In genomic region chr5:82570-82969, GRCh38 we compare ENCODE assay signal across 27 cellular contexts. TPM values are rescaled to one million over a fixed set of nuclear protein-coding genes. Genes with fewer than 3 reads are reported as not detected.
DNase-seq lines count a peak whose midpoint lies in the region; ATAC-seq, FAIRE-seq and TF ChIP-seq lines count a peak whose summit lies in the region.
"Had no signal": no experiment of that assay in that cellular context is flagged by ENCODE, and none has a peak within 500 bp of the region (broad histone marks: within the 10 kb centered on the region; RNA-seq: fewer than 3 reads in every experiment).

No MANE protein-coding gene starts in this region.

- H3K79me2 ChIP-seq in H9 (ENCODE audit: insufficient read depth, low read length): no peaks in the 10 kb centered on the region

- no peak overlapping the region for H2AFZ ChIP-seq in H9 (ENCODE audit: low read length)

- peaks cover 0 to 3% of the 10 kb centered on the region in 2 experiments; a peak in 2 of 5 replicates for H3K9me3 Mint-ChIP-seq in H9
- H3K9me3 Mint-ChIP-seq in WTC11: no peaks in the 10 kb centered on the region

- H3K56ac ChIP-seq in H9 (ENCODE audit: insufficient read length, low read depth, low read length): no peak overlapping the region

- no peak overlapping the region for H3K14ac ChIP-seq in H9 (ENCODE audit: insufficient read depth, low read length)

- H3K23me2 ChIP-seq in H9 (ENCODE audit: insufficient read length, low read depth, low read length, poor library complexity, severe bottlenecking): peaks cover 6% of the 10 kb centered on the region

- H3K4me2 ChIP-seq in H9 (ENCODE audit: insufficient read depth, insufficient read length, low read length): peak overlapping the region; percentile 15

- peak overlapping the region; percentile 32 to 68 for H3K4me3 Mint-ChIP-seq in H9
- H3K4me3 Mint-ChIP-seq in WTC11: peak overlapping the region; percentile 38
- H3K4me3 Mint-ChIP-seq: activated CD4-positive, alpha-beta memory T cell treated with anti-CD3 and anti-CD28 coated beads, Interleukin-2, amount 10 ng/mL, durations not matched to agents 7 days and 5 days; CD4-positive, CD25-positive, alpha-beta regulatory T cell had no signal

- no peak overlapping the region for H3K4ac ChIP-seq in H9 (ENCODE audit: low read depth, low read length)

- no peaks in the 10 kb centered on the region for H3K27me3 ChIP-seq in H9 (ENCODE audit: insufficient read depth, low read length)
- H3K27me3 ChIP-seq: breast epithelium, colonic mucosa, upper lobe of left lung had no signal

- H4K5ac ChIP-seq in H9 (ENCODE audit: insufficient read length, low read depth, low read length): no peak overlapping the region

- no peak overlapping the region for H2BK20ac ChIP-seq in H9 (ENCODE audit: low read depth, low read length, poor library complexity, severe bottlenecking)

- no peak overlapping the region for H2BK12ac ChIP-seq in H9 (ENCODE audit: insufficient read length, low read depth, low read length)

- no peak overlapping the region for H2AK5ac ChIP-seq in H9 (ENCODE audit: insufficient read length, low read length)

- no peak overlapping the region for H4K8ac ChIP-seq in H9 (replicated peaks; ENCODE audit: insufficient read length, low read depth, low read length)

- H3K4me1 ChIP-seq in H9 (ENCODE audit: insufficient read depth, low read length): peaks cover 9% of the 10 kb centered on the region; the same call in 1 of the 2 replicates
- H3K4me1 ChIP-seq: breast epithelium, colonic mucosa, lower lobe of right lung had no signal

- WGBS in H9 (ENCODE audit: extremely low coverage, insufficient read length, low lambda C conversion rate): no CpG with 5 or more reads among the region's 10 CpGs

- H3K23ac ChIP-seq in H9 (ENCODE audit: insufficient read length, low read depth, low read length): no peak overlapping the region

- H3K4me1 Mint-ChIP-seq in H9: peaks cover 49 to 50% of the 10 kb centered on the region in 2 experiments
- peaks cover 39% of the 10 kb centered on the region for H3K4me1 Mint-ChIP-seq in WTC11
- H3K4me1 Mint-ChIP-seq: CD4-positive, CD25-positive, alpha-beta regulatory T cell had no signal

- no peaks in the 10 kb centered on the region for H3K79me1 ChIP-seq in H9 (ENCODE audit: insufficient read depth, low read depth, low read length, poor library complexity, severe bottlenecking)

- H3K9ac ChIP-seq in H9 (ENCODE audit: extremely low read depth, insufficient read length, low read length): no peak overlapping the region

- ATAC-seq in WTC11: peak; percentile 14
- ATAC-seq: activated CD4-positive, CD25-positive, alpha-beta regulatory T cell treated with anti-CD3 and anti-CD28 coated beads, Interleukin-2, amount 50 U/mL, for 24 hours had no signal

- no peak overlapping the region for H3K27ac ChIP-seq in H9 (ENCODE audit: insufficient read length, low read depth, low read length)
- H3K27ac ChIP-seq: breast epithelium, colonic mucosa, lower lobe of right lung, neutrophil, skin epidermis, upper lobe of left lung had no signal

- H3K18ac ChIP-seq in H9 (ENCODE audit: insufficient read length, low read depth, low read length): no peak overlapping the region

- POLR2A ChIA-PET in WTC11 (lab: Charles Lee): interaction anchor here (1.3 to 1.4 kb wide), 2 partner anchors 9 to 29 kb away, joined by 4 to 10 read pairs; partner anchors contain the start of gene PLEKHG4B

- DNase-seq in H9 (no peak), WTC11 (ENCODE audit: low spot score) (no peak), iPS-NIHi7 (ENCODE audit: extremely low spot score) (peak; percentile 27), retina (peak; percentile 47), RCC 7860 (ENCODE audit: low spot score) (no peak), NOMO-1 treated with dmso at 0.1 percent for 144 hours (lab: John Stamatoyannopoulos, UW; ENCODE audit: unreplicated experiment) (no peak), SHP77 treated with DMSO at 0.1 percent for 48 hours (lab: John Stamatoyannopoulos, UW) (no peak), NCI-H226 (no peak)
- DNase-seq: activated CD4-positive, alpha-beta memory T cell treated with anti-CD3 and anti-CD28 coated beads, Interleukin-2, amount 10 ng/mL, durations not matched to agents 7 days and 5 days; activated gamma-delta T cell; CD4-positive, CD25-positive, alpha-beta regulatory T cell; colonic mucosa; DMS 273 treated with DMSO at 0.1 percent for 48 hours; Karpas-422; lower lobe of right lung; NCI-H1694; NCI-H82; stimulated activated CD4-positive, alpha-beta T cell treated with anti-CD3 and anti-CD28 coated beads, Interleukin-1b, Interleukin-23, amount 100 ng/mL, for 48 hours had no signal

- no peak for FAIRE-seq in RCC 7860 (lab: Jason Lieb, UNC)
- FAIRE-seq: GM19239, kidney had no signal

- H3T11ph ChIP-seq in H9 (ENCODE audit: low read length): no peak overlapping the region

- no peaks in the 10 kb centered on the region for H3K9me3 ChIP-seq in H9 (ENCODE audit: control insufficient read depth, low read depth, low read length)
- H3K9me3 ChIP-seq: breast epithelium, colonic mucosa, lower lobe of right lung, neutrophil, upper lobe of left lung had no signal

- no peak overlapping the region for H4K91ac ChIP-seq in H9 (ENCODE audit: insufficient read length, low read depth, low read length)

- no peak for TF ChIP-seq CTCF in H9 (conservative IDR thresholded peaks at IDR 0.05)
- TF ChIP-seq CTCF in WTC11 (IDR thresholded peaks at IDR 0.05): no peak

- peaks cover 0 to 4% (median 3%) of the 10 kb centered on the region in 3 experiments; a peak in 1 of 7 replicates for H3K36me3 Mint-ChIP-seq in H9 (ENCODE audit: insufficient read depth in 1 of 3, low read depth in 3 of 3)
- H3K36me3 Mint-ChIP-seq in WTC11: no peaks in the 10 kb centered on the region
- H3K36me3 Mint-ChIP-seq: CD4-positive, CD25-positive, alpha-beta regulatory T cell had no signal

- no peaks in the 10 kb centered on the region; the same call in none of the 2 replicates for H3K27me3 Mint-ChIP-seq in H9 (ENCODE audit: low read depth)
- no peaks in the 10 kb centered on the region; the same call in 1 of the 2 replicates for H3K27me3 Mint-ChIP-seq in WTC11 (ENCODE audit: low read depth)

- CTCF ChIA-PET in WTC11 (lab: Charles Lee): interaction anchor here (0.9 to 1.6 kb wide), 2 partner anchors 9 to 349 kb away, joined by 3 to 4 read pairs; no protein-coding TSS in a partner anchor

- H2BK120ac ChIP-seq in H9 (ENCODE audit: low read depth, low read length, poor library complexity, severe bottlenecking): no peak overlapping the region

- no peaks in the 10 kb centered on the region for H4K20me1 ChIP-seq in H9 (ENCODE audit: control insufficient read depth, insufficient read depth, insufficient read length)

- H3K27ac Mint-ChIP-seq in H9 (peak overlapping the region; percentile 1 to 94 (median 90); a peak in 5 of 7 replicates), WTC11 (peak overlapping the region; percentile 66)
- H3K27ac Mint-ChIP-seq: activated CD4-positive, alpha-beta memory T cell treated with anti-CD3 and anti-CD28 coated beads, Interleukin-2, amount 10 ng/mL, durations not matched to agents 7 days and 5 days; CD4-positive, CD25-positive, alpha-beta regulatory T cell had no signal

- no peak overlapping the region for H2BK5ac ChIP-seq in H9 (ENCODE audit: insufficient read length, low read length)

- H2BK15ac ChIP-seq in H9 (ENCODE audit: low read depth, low read length): no peak overlapping the region

TF ChIP-seq in WTC11, 78 proteins besides CTCF, POLR2A, EP300 and RAD21:
- TF ChIP-seq GRHL2 (CRISPR knock-in tag; IDR thresholded peaks at IDR 0.05; ENCODE audit: insufficient replicate concordance, severe bottlenecking): no peak
- TF ChIP-seq ETV6 (CRISPR knock-in tag; IDR thresholded peaks at IDR 0.05): 0 out of 2 replicates have a peak, but pooled peaks have one; percentile 24
- 0 out of 2 replicates have a peak, but pooled peaks have one; percentile 49 for TF ChIP-seq SMAD3 (CRISPR knock-in tag; IDR thresholded peaks at IDR 0.05; ENCODE audit: borderline replicate concordance)
TF ChIP-seq in WTC11: peak in this region for 2.

RNA-seq across cellular contexts. Expression of gene PLEKHG4B, which starts 9.4 kb away (rescaled TPM):
- total RNA-seq in H9 (2021) (41.9 and 44.3 TPM in 2 replicates), WTC11 (2021) (51.4 to 53.0 TPM (median 52.1 TPM) in 3 replicates)
- total RNA-seq: activated CD4-positive, alpha-beta memory T cell treated with anti-CD3 and anti-CD28 coated beads, Interleukin-2, amount 10 ng/mL, durations not matched to agents 7 days and 5 days; CD4-positive, CD25-positive, alpha-beta regulatory T cell; pulmonary artery endothelial cell; Right ventricle myocardium inferior had no signal

Comparison
In these comparisons a context has a peak if more than half of its experiments do, and no peak if none do; other contexts are left out.
1. DNase-seq: peak in iPS-NIHi7 (single experiment) and retina (single experiment); none in H9 (single experiment), WTC11 (single experiment), RCC 7860 (single experiment), NOMO-1 treated with dmso at 0.1 percent for 144 hours (single experiment), SHP77 treated with DMSO at 0.1 percent for 48 hours (single experiment) and NCI-H226 (single experiment).